24 cellular contexts compared by ENCODE assay signal in genomic region chrX:68824152-68824433, GRCh38. TPM values are rescaled to one million over a fixed set of nuclear protein-coding genes. Genes with fewer than 3 reads are reported as not detected.
DNase-seq lines count a peak whose midpoint lies in the region; ATAC-seq, FAIRE-seq and TF ChIP-seq lines count a peak whose summit lies in the region.
"Had no signal": no experiment of that assay in that cellular context is flagged by ENCODE, and none has a peak within 500 bp of the region (broad histone marks: within the 10 kb centered on the region; RNA-seq: fewer than 3 reads in every experiment).

No MANE protein-coding gene starts in this region.

- intact Hi-C loops in cardiac septum (cut with DNase I), result loop anchor here (2.0 to 5.0 kb wide), 3 partner anchors 463 to 793 kb away; partner anchors contain the start of gene EDA
- intact Hi-C loops in left ventricle myocardium superior (cut with micrococcal nuclease), result loop anchor here (10.0 kb wide), 2 partner anchors 461 to 561 kb away; no protein-coding TSS in a partner anchor
- intact Hi-C loops in kidney (cut with DNase I), result loop anchor here (10.0 kb wide), 2 partner anchors 391 to 461 kb away; no protein-coding TSS in a partner anchor

- H3K27me3 Mint-ChIP-seq in activated T-cell treated with anti-CD3 and anti-CD28 coated beads, Interleukin-2, amount 50 U/mL, for 72 hours (ENCODE audit: low read depth), result peaks cover 28% of the 10 kb centered on the region
- H3K27me3 Mint-ChIP-seq: B cell; CD4-positive, alpha-beta T cell had no signal

- H3K9ac ChIP-seq in neuronal stem cell (ENCODE audit: low read depth, low read length, poor library complexity) (no peak overlapping the region), kidney (ENCODE audit: low read length in 2 of 2) (no peak overlapping the region)

- no peak for TF ChIP-seq CTCF in kidney (IDR thresholded peaks at IDR 0.05; ENCODE audit: borderline replicate concordance, extremely low read depth, insufficient read depth)

- no peak overlapping the region for H3K14ac ChIP-seq in neuronal stem cell (ENCODE audit: low read length)

- no peak overlapping the region for H2BK12ac ChIP-seq in neuronal stem cell (ENCODE audit: low read length)

- no peak overlapping the region for H2AFZ ChIP-seq in neuronal stem cell (ENCODE audit: low read length)

- H3K23ac ChIP-seq in neuronal stem cell (ENCODE audit: low read depth, low read length, poor library complexity), result no peak overlapping the region

- no peak for FAIRE-seq in kidney (lab: Jason Lieb, UNC)
- FAIRE-seq: A549, D721Med, G401.6, GM12891, GM19239 had no signal

- H3K36me3 ChIP-seq in neuronal stem cell (replicated peaks in 1 of 2; ENCODE audit: control insufficient read depth in 2 of 2, insufficient read depth in 2 of 2, low read length in 2 of 2) (no peaks in the 10 kb centered on the region), kidney (ENCODE audit: control insufficient read depth in 1 of 2, insufficient read depth in 2 of 2, low read length in 2 of 2) (no peaks in the 10 kb centered on the region)
- H3K36me3 ChIP-seq: BLaER1 treated with 17β-estradiol and CSF1 and Interleukin-3, amounts not matched to agents 10 nM and 100 nM had no signal

- peaks cover 5% of the 10 kb centered on the region for H3K4me1 Mint-ChIP-seq in activated T-cell treated with anti-CD3 and anti-CD28 coated beads, Interleukin-2, amount 50 U/mL, for 72 hours (ENCODE audit: low read depth)
- peaks cover 13% of the 10 kb centered on the region for H3K4me1 Mint-ChIP-seq in stimulated activated effector memory CD8-positive, alpha-beta T cell treated with anti-CD3 and anti-CD28 coated beads, Interleukin-12 subunit alpha, Interleukin-12 subunit beta, amount 100 ng/mL, for 72 hours

- peak overlapping the region; percentile 38 for H3K18ac ChIP-seq in neuronal stem cell (ENCODE audit: low read length)

- peak; percentile 6 for DNase-seq in activated T-cell treated with anti-CD3 and anti-CD28 coated beads, Interleukin-2, amount 50 U/mL, for 1 hour
- DNase-seq in activated T-cell treated with anti-CD3 and anti-CD28 coated beads, Interleukin-2, amount 50 U/mL, for 72 hours, result no peak
- DNase-seq in cardiac septum (ENCODE audit: low spot score) (peak; percentile 17), left ventricle myocardium superior (no peak), neuronal stem cell (ENCODE audit: low spot score) (no peak), kidney (no peak)
- DNase-seq in stimulated activated effector memory CD8-positive, alpha-beta T cell treated with anti-CD3 and anti-CD28 coated beads, Interleukin-12 subunit alpha, Interleukin-12 subunit beta, amount 100 ng/mL, for 72 hours (ENCODE audit: low spot score in 2 of 2), result peak in 1 of 2 donors; percentile 26
- DNase-seq: AML-193; Caco-2; Calu3; CD4-positive, alpha-beta T cell; DMS79 treated with DMSO at 0.1 percent for 48 hours; GF-D8 had no signal

- ATAC-seq in activated T-cell treated with anti-CD3 and anti-CD28 coated beads, Interleukin-2, amount 50 U/mL, for 72 hours (replicated peaks in 1 of 2), result no peak
- ATAC-seq in left ventricle myocardium superior, result no peak
- ATAC-seq in stimulated activated effector memory CD8-positive, alpha-beta T cell treated with anti-CD3 and anti-CD28 coated beads, Interleukin-12 subunit alpha, Interleukin-12 subunit beta, amount 100 ng/mL, for 72 hours, result no peak
- ATAC-seq in HG03457 (IDR thresholded peaks at IDR 0.05; ENCODE audit: unreplicated experiment), result no peak
- ATAC-seq: A549; CD8-positive, alpha-beta T cell had no signal

- H3K79me1 ChIP-seq in neuronal stem cell (ENCODE audit: low read depth, low read length), result no peaks in the 10 kb centered on the region

- no peak overlapping the region for H3K27ac Mint-ChIP-seq in activated T-cell treated with anti-CD3 and anti-CD28 coated beads, Interleukin-2, amount 50 U/mL, for 72 hours
- H3K27ac Mint-ChIP-seq in stimulated activated effector memory CD8-positive, alpha-beta T cell treated with anti-CD3 and anti-CD28 coated beads, Interleukin-12 subunit alpha, Interleukin-12 subunit beta, amount 100 ng/mL, for 72 hours, result peak overlapping the region; percentile 29
- H3K27ac Mint-ChIP-seq: B cell; CD4-positive, alpha-beta T cell; CD8-positive, alpha-beta T cell had no signal

- H3K9me3 ChIP-seq in neuronal stem cell (replicated peaks in 1 of 2; ENCODE audit: control insufficient read depth in 2 of 2, insufficient read depth in 1 of 2, low read depth in 1 of 2, low read length in 2 of 2) (no peaks in the 10 kb centered on the region), kidney (ENCODE audit: control insufficient read depth in 1 of 2, low read length in 2 of 2) (no peaks in the 10 kb centered on the region)
- H3K9me3 ChIP-seq: A549; BLaER1 treated with 17β-estradiol and CSF1 and Interleukin-3, amounts not matched to agents 10 nM and 100 nM; Caco-2 had no signal

- H3K27me3 ChIP-seq in neuronal stem cell (ENCODE audit: control insufficient read depth in 3 of 3, insufficient read depth in 3 of 3, low read depth in 1 of 3, low read length in 3 of 3), result peaks cover 0 to 12% (median 0%) of the 10 kb centered on the region in 3 experiments

- H2BK5ac ChIP-seq in neuronal stem cell (ENCODE audit: low read length), result no peak overlapping the region

- H3K4ac ChIP-seq in neuronal stem cell (ENCODE audit: low read length), result no peak overlapping the region

- peak overlapping the region; percentile 95 for H2AK5ac ChIP-seq in neuronal stem cell (ENCODE audit: low read depth, low read length)

- no peak overlapping the region for H4K91ac ChIP-seq in neuronal stem cell (ENCODE audit: low read depth, low read length, poor library complexity)

- no peaks in the 10 kb centered on the region for H3K36me3 Mint-ChIP-seq in activated T-cell treated with anti-CD3 and anti-CD28 coated beads, Interleukin-2, amount 50 U/mL, for 72 hours (ENCODE audit: insufficient read depth in 2 of 2)
- H3K36me3 Mint-ChIP-seq in stimulated activated effector memory CD8-positive, alpha-beta T cell treated with anti-CD3 and anti-CD28 coated beads, Interleukin-12 subunit alpha, Interleukin-12 subunit beta, amount 100 ng/mL, for 72 hours, result no peaks in the 10 kb centered on the region
- H3K36me3 Mint-ChIP-seq: CD8-positive, alpha-beta T cell had no signal

- H3K4me3 ChIP-seq in neuronal stem cell (ENCODE audit: low read length in 2 of 2) (no peak overlapping the region), kidney (ENCODE audit: low read length in 2 of 2) (no peak overlapping the region)
- H3K4me3 ChIP-seq: A549; BLaER1 treated with 17β-estradiol and CSF1 and Interleukin-3, amounts not matched to agents 10 nM and 100 nM had no signal

- H4K8ac ChIP-seq in neuronal stem cell (ENCODE audit: low read depth, low read length), result no peak overlapping the region

- H3K27ac ChIP-seq in neuronal stem cell (replicated peaks; ENCODE audit: low read length), result no peak overlapping the region
- no peak overlapping the region for H3K27ac ChIP-seq in kidney (ENCODE audit: low read depth in 2 of 2, low read length in 2 of 2)
- H3K27ac ChIP-seq: 22Rv1; A549; BLaER1 treated with 17β-estradiol and CSF1 and Interleukin-3, amounts not matched to agents 10 nM and 100 nM; C4-2B had no signal

- no peak overlapping the region for H3K4me3 Mint-ChIP-seq in activated T-cell treated with anti-CD3 and anti-CD28 coated beads, Interleukin-2, amount 50 U/mL, for 72 hours
- H3K4me3 Mint-ChIP-seq in stimulated activated effector memory CD8-positive, alpha-beta T cell treated with anti-CD3 and anti-CD28 coated beads, Interleukin-12 subunit alpha, Interleukin-12 subunit beta, amount 100 ng/mL, for 72 hours, result no peak overlapping the region
- H3K4me3 Mint-ChIP-seq: B cell; CD4-positive, alpha-beta T cell; CD8-positive, alpha-beta T cell had no signal

- H3K4me1 ChIP-seq in neuronal stem cell (ENCODE audit: control insufficient read depth in 2 of 2, insufficient read depth in 1 of 2, low read depth in 1 of 2, low read length in 2 of 2) (peaks cover 4 to 11% of the 10 kb centered on the region in 2 donors), kidney (ENCODE audit: control insufficient read depth in 1 of 2, insufficient read depth in 1 of 2, low read depth in 1 of 2, low read length in 2 of 2) (no peaks in the 10 kb centered on the region)
- H3K4me1 ChIP-seq: Caco-2 had no signal

- no peak overlapping the region for H3K4me2 ChIP-seq in neuronal stem cell (ENCODE audit: insufficient read depth, low read length, poor library complexity, severe bottlenecking)
- H3K4me2 ChIP-seq: A549; BLaER1 treated with 17β-estradiol and CSF1 and Interleukin-3, amounts not matched to agents 10 nM and 100 nM had no signal

- peak overlapping the region; percentile 88 for H2BK15ac ChIP-seq in neuronal stem cell (ENCODE audit: low read length)

- no peaks in the 10 kb centered on the region for H3K9me3 Mint-ChIP-seq in activated T-cell treated with anti-CD3 and anti-CD28 coated beads, Interleukin-2, amount 50 U/mL, for 72 hours
- no peaks in the 10 kb centered on the region for H3K9me3 Mint-ChIP-seq in stimulated activated effector memory CD8-positive, alpha-beta T cell treated with anti-CD3 and anti-CD28 coated beads, Interleukin-12 subunit alpha, Interleukin-12 subunit beta, amount 100 ng/mL, for 72 hours
- H3K9me3 Mint-ChIP-seq: CD4-positive, alpha-beta T cell; CD8-positive, alpha-beta T cell had no signal

- H2BK120ac ChIP-seq in neuronal stem cell (ENCODE audit: low read depth, low read length), result no peak overlapping the region

RNA-seq across cellular contexts. Expression of gene EFNB1, which starts 4.7 kb away (rescaled TPM):
- total RNA-seq in activated T-cell treated with anti-CD3 and anti-CD28 coated beads, Interleukin-2, amount 50 U/mL, for 72 hours, result 1 to 10 TPM; 5.1 to 5.7 TPM
- total RNA-seq in cardiac septum (27.9 TPM), left ventricle myocardium superior (15.8 TPM), kidney (53.0 TPM)
- 111 TPM for polyA plus RNA-seq in neuronal stem cell (2013, experiment 1 of 2)
- 111 TPM for polyA plus RNA-seq in neuronal stem cell (2013, experiment 2 of 2)
- polyA plus RNA-seq in kidney (ENCODE audit: insufficient read depth, low read depth, low replicate concordance), result 50.6 TPM

Comparison
In these comparisons a context has a peak if more than half of its experiments do, and no peak if none do; other contexts are left out.
1. DNase-seq: peak in activated T-cell treated with anti-CD3 and anti-CD28 coated beads, Interleukin-2, amount 50 U/mL, for 1 hour (single experiment) and cardiac septum (single experiment); none in activated T-cell treated with anti-CD3 and anti-CD28 coated beads, Interleukin-2, amount 50 U/mL, for 72 hours (0 of 2), left ventricle myocardium superior (single experiment), neuronal stem cell (single experiment) and kidney (single experiment).